Comparison of ENCODE assay signal across 1 cellular context in genomic region chr2:37552339-37552738, GRCh38.
TF ChIP-seq lines count a peak whose summit lies in the region.

No MANE protein-coding gene starts in this region.

TF ChIP-seq in GM12878, 131 proteins besides CTCF, POLR2A, EP300 and RAD21:
- TF ChIP-seq SREBF1 (IDR thresholded peaks at IDR 0.05; ENCODE audit: low read length) (no peak), RFX5 (IDR thresholded peaks at IDR 0.05; ENCODE audit: low read depth, low read length) (no peak), HSF1 (IDR thresholded peaks at IDR 0.05; ENCODE audit: low read depth, low read length) (no peak), JUND (IDR thresholded peaks at IDR 0.05; ENCODE audit: low read depth, low read length) (no peak), RELA (IDR thresholded peaks at IDR 0.05; ENCODE audit: borderline replicate concordance, partially characterized antibody) (no peak), MTA2 (IDR thresholded peaks at IDR 0.05; ENCODE audit: low read depth) (no peak), USF2 (IDR thresholded peaks at IDR 0.05; ENCODE audit: borderline replicate concordance, low read depth, low read length) (no peak), CBX3 (IDR thresholded peaks at IDR 0.05; ENCODE audit: borderline replicate concordance, low read depth) (no peak)
- TF ChIP-seq, protein P1, sequence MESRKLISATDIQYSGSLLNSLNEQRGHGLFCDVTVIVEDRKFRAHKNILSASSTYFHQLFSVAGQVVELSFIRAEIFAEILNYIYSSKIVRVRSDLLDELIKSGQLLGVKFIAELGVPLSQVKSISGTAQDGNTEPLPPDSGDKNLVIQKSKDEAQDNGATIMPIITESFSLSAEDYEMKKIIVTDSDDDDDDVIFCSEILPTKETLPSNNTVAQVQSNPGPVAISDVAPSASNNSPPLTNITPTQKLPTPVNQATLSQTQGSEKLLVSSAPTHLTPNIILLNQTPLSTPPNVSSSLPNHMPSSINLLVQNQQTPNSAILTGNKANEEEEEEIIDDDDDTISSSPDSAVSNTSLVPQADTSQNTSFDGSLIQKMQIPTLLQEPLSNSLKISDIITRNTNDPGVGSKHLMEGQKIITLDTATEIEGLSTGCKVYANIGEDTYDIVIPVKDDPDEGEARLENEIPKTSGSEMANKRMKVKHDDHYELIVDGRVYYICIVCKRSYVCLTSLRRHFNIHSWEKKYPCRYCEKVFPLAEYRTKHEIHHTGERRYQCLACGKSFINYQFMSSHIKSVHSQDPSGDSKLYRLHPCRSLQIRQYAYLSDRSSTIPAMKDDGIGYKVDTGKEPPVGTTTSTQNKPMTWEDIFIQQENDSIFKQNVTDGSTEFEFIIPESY (IDR thresholded peaks at IDR 0.05) = no peak
- TF ChIP-seq, protein P2, sequence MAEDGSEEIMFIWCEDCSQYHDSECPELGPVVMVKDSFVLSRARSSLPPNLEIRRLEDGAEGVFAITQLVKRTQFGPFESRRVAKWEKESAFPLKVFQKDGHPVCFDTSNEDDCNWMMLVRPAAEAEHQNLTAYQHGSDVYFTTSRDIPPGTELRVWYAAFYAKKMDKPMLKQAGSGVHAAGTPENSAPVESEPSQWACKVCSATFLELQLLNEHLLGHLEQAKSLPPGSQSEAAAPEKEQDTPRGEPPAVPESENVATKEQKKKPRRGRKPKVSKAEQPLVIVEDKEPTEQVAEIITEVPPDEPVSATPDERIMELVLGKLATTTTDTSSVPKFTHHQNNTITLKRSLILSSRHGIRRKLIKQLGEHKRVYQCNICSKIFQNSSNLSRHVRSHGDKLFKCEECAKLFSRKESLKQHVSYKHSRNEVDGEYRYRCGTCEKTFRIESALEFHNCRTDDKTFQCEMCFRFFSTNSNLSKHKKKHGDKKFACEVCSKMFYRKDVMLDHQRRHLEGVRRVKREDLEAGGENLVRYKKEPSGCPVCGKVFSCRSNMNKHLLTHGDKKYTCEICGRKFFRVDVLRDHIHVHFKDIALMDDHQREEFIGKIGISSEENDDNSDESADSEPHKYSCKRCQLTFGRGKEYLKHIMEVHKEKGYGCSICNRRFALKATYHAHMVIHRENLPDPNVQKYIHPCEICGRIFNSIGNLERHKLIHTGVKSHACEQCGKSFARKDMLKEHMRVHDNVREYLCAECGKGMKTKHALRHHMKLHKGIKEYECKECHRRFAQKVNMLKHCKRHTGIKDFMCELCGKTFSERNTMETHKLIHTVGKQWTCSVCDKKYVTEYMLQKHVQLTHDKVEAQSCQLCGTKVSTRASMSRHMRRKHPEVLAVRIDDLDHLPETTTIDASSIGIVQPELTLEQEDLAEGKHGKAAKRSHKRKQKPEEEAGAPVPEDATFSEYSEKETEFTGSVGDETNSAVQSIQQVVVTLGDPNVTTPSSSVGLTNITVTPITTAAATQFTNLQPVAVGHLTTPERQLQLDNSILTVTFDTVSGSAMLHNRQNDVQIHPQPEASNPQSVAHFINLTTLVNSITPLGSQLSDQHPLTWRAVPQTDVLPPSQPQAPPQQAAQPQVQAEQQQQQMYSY (CRISPR knock-in tag; IDR thresholded peaks at IDR 0.05) = no peak
TF ChIP-seq in GM12878: peak in this region for 0.
